ENCODE assay signal across 9 cellular contexts in the genomic region with DNA sequence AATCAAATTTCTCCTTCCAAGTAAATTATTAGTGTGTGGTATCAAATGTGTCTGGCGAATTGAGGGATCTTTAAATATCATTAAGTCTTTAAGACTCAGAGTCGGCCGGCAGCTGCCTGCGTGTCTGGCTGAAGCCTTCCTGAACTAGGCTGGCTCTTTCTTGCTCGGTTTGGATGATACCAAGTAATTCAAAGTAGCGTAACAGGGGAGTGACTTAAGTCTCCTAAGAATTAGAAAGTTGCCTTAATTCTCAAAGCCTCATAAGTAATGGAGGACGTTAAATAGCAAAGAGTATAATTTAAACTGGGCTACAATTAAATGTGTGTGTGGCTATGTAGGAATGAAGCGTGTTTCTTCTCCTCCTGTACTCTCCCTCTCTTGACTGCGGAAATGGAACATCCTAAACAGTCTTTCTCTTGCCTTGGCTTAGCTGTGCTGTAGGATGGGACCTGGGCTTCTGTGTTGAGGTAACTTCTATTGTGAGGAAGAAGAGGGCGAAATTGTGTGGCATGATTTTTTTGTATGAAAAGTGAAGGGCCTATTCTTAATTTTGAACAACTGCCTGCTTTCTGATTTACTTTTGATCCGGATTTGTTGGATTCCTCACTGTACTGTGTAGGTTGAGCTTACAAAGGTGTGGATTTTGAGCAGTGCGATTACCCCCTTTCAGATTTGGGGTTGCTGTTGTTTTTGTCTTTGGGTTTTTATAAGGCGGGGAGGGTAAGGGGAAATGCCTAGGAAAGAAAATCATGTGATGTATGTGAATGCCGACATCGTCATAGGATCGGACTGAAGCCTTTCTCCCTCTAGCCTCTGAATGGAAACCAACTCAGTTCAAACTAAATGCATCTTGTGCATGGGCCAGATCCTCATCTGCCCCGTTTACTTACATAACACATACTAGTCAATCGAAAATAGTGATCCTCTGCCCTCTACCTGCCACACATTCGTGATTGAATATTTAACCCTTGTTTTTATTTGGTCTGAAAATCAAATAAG. TPM values are rescaled to one million over a fixed set of nuclear protein-coding genes. Genes with fewer than 3 reads are reported as not detected.
A peak's percentile ranks its signal among the peaks of the same experiment; 100 is the strongest.
DNase-seq lines count a peak whose midpoint lies in the region; ATAC-seq and TF ChIP-seq lines count a peak whose summit lies in the region.
"Had no signal": no experiment of that assay in that cellular context is flagged by ENCODE, and none has a peak within 500 bp of the region (broad histone marks: within the 10 kb centered on the region; RNA-seq: fewer than 3 reads in every experiment).

No MANE protein-coding gene starts in this region.

- no peak overlapping the region for H3K4me3 Mint-ChIP-seq in activated CD4-positive, alpha-beta T cell treated with anti-CD3 and anti-CD28 coated beads for 36 hours
- H3K4me3 Mint-ChIP-seq: T-helper 1 cell treated with Interleukin-12 subunit alpha and Interleukin-12 subunit beta and Interleukin-4 antibody, amounts not matched to agents 30 μg/mL and 1 μg/mL, for 36 hours had no signal

- POLR2A ChIA-PET in activated CD4-positive, alpha-beta T cell treated with anti-CD3 and anti-CD28 coated beads for 36 hours (lab: Charles Lee): interaction anchor here (1.0 to 1.6 kb wide), 3 partner anchors 19 to 302 kb away, joined by 3 to 4 read pairs (median 4); a partner anchor contains a TSS

- H3K4me3 ChIP-seq in ectodermal cell (ENCODE audit: insufficient read depth, low read depth, low read length) (peak overlapping the region; percentile 49), lung (peak overlapping the region; percentile 0)

- no peak for TF ChIP-seq CTCF in AG09319 (IDR thresholded peaks at IDR 0.05; ENCODE audit: low read depth, low read length)
- no peak for TF ChIP-seq CTCF in lung (IDR thresholded peaks at IDR 0.05; ENCODE audit: control extremely low read depth, extremely low read depth)

- peaks cover 9% of the 10 kb centered on the region for H3K4me1 ChIP-seq in ectodermal cell (ENCODE audit: control insufficient read depth, insufficient read depth, low read length)
- H3K4me1 ChIP-seq in lung (ENCODE audit: control insufficient read depth in 2 of 2, insufficient read depth in 2 of 2, low read length in 2 of 2): peaks cover 6 to 14% of the 10 kb centered on the region in 2 donors

- ATAC-seq in GM18867 (IDR thresholded peaks at IDR 0.05; ENCODE audit: unreplicated experiment) (peak; percentile 84), HG03045 (IDR thresholded peaks at IDR 0.05; ENCODE audit: unreplicated experiment) (peak; percentile 88), lung (ENCODE audit: insufficient read depth, low FRiP score) (peak; percentile 84)
- peak; percentile 96 for ATAC-seq in activated CD4-positive, alpha-beta T cell treated with anti-CD3 and anti-CD28 coated beads for 36 hours

- H3K9me3 ChIP-seq in ectodermal cell (ENCODE audit: control insufficient read depth, low read length): no peaks in the 10 kb centered on the region
- H3K9me3 ChIP-seq in lung (ENCODE audit: control insufficient read depth in 2 of 2, insufficient read depth in 1 of 2, low read length in 1 of 2): no peaks in the 10 kb centered on the region

- H3K4me1 Mint-ChIP-seq in activated CD4-positive, alpha-beta T cell treated with anti-CD3 and anti-CD28 coated beads for 36 hours: peaks cover 10% of the 10 kb centered on the region

- 7% methylated on average over 18 of the region's 19 CpGs for WGBS in ectodermal cell, 2 experiments
- WGBS in lung, 2 donors: 1 to 2% methylated on average over 19 of the region's 19 CpGs

- no peak overlapping the region for H3K27ac Mint-ChIP-seq in activated CD4-positive, alpha-beta T cell treated with anti-CD3 and anti-CD28 coated beads for 36 hours
- H3K27ac Mint-ChIP-seq: T-helper 1 cell treated with Interleukin-12 subunit alpha and Interleukin-12 subunit beta and Interleukin-4 antibody, amounts not matched to agents 30 μg/mL and 1 μg/mL, for 36 hours had no signal

- no peaks in the 10 kb centered on the region for H3K27me3 Mint-ChIP-seq in activated CD4-positive, alpha-beta T cell treated with anti-CD3 and anti-CD28 coated beads for 36 hours

- CTCF ChIA-PET in activated CD4-positive, alpha-beta T cell treated with anti-CD3 and anti-CD28 coated beads for 36 hours (lab: Charles Lee): interaction anchor here (0.7 to 2.2 kb wide), 8 partner anchors 11 to 341 kb away, joined by 3 to 8 read pairs (median 4); a partner anchor contains a TSS

- intact Hi-C loops in activated CD4-positive, alpha-beta T cell treated with anti-CD3 and anti-CD28 coated beads for 36 hours (cut with DNase I, micrococcal nuclease): loop anchor here (1.0 to 2.0 kb wide), 4 partner anchors 30 to 861 kb away; a partner anchor contains a TSS

- DNase-seq in AG09319 (ENCODE audit: extremely low read depth, low read depth) (peak; percentile 72), NCI-H2171 treated with DMSO at 0.1 percent for 48 hours (lab: John Stamatoyannopoulos, UW) (peak; percentile 85), lung (ENCODE audit: low spot score) (no peak)
- DNase-seq in activated CD4-positive, alpha-beta T cell treated with anti-CD3 and anti-CD28 coated beads for 36 hours: peak; percentile 73
- peak; percentile 23 to 32 for DNase-seq in stimulated activated CD8-positive, alpha-beta memory T cell treated with anti-CD3 and anti-CD28 coated beads, Interleukin-2, amount 100 ng/mL, for 1 hour (ENCODE audit: low read depth in 2 of 2)

- peaks cover 1% of the 10 kb centered on the region for H3K36me3 Mint-ChIP-seq in activated CD4-positive, alpha-beta T cell treated with anti-CD3 and anti-CD28 coated beads for 36 hours (ENCODE audit: low read depth)

- H3K27ac ChIP-seq in ectodermal cell (ENCODE audit: insufficient read depth, low read depth, low read length, poor library complexity, severe bottlenecking) (peak overlapping the region; percentile 96), lung (ENCODE audit: low read depth in 1 of 2, low read length in 1 of 2) (peak overlapping the region; percentile 62 to 82)

- H3K27me3 ChIP-seq in ectodermal cell (ENCODE audit: control insufficient read depth, insufficient read depth, low read length, poor library complexity, severe bottlenecking) (no peaks in the 10 kb centered on the region), lung (ENCODE audit: control insufficient read depth, insufficient read depth) (no peaks in the 10 kb centered on the region)

- no peaks in the 10 kb centered on the region for H3K9me3 Mint-ChIP-seq in activated CD4-positive, alpha-beta T cell treated with anti-CD3 and anti-CD28 coated beads for 36 hours (ENCODE audit: low read depth)
- H3K9me3 Mint-ChIP-seq: T-helper 1 cell treated with Interleukin-12 subunit alpha and Interleukin-12 subunit beta and Interleukin-4 antibody, amounts not matched to agents 30 μg/mL and 1 μg/mL, for 36 hours had no signal

- H3K36me3 ChIP-seq in ectodermal cell (ENCODE audit: control insufficient read depth, insufficient read depth, low read length) (no peaks in the 10 kb centered on the region), lung (ENCODE audit: control insufficient read depth in 2 of 2, insufficient read depth in 2 of 2, low read length in 2 of 2) (peaks cover 0 to 3% of the 10 kb centered on the region in 2 donors)

RNA-seq across cellular contexts. Expression of a gene that starts 29.9 kb away (rescaled TPM):
- total RNA-seq in activated CD4-positive, alpha-beta T cell treated with anti-CD3 and anti-CD28 coated beads for 36 hours: 1 to 10 TPM; 5.6 to 8.3 TPM
- polyA plus RNA-seq in ectodermal cell (2013, experiment 1 of 4): 7.3 TPM
- polyA plus RNA-seq in ectodermal cell (2013, experiment 2 of 4): 8.4 TPM
- 6.3 TPM for polyA plus RNA-seq in ectodermal cell (2013, experiment 3 of 4)
- polyA plus RNA-seq in ectodermal cell (2013, experiment 4 of 4): 7.0 TPM
- total RNA-seq in lung: 10 to 100 TPM; 52.5 to 62.2 TPM
- polyA plus RNA-seq in lung: 10 to 100 TPM in 1 of 2 donors, 1 to 10 TPM in 1; 9.1 to 25.8 TPM

Comparison
In these comparisons a context has a peak if more than half of its experiments do, and no peak if none do; other contexts are left out.
1. RNA of a gene that starts 29.9 kb away (total RNA-seq): 52.5 to 62.2 TPM in lung; 5.6 to 8.3 TPM in activated CD4-positive, alpha-beta T cell treated with anti-CD3 and anti-CD28 coated beads for 36 hours; every median in the first group is over 4 times any median in the second.
2. Peak in every context shown above with its lines, with median percentiles within 50 percentile points of each other: ATAC-seq.